In genomic region chr2:69624611-69625010, GRCh38 we compare ENCODE assay signal across 22 cellular contexts. TPM values are rescaled to one million over a fixed set of nuclear protein-coding genes. Genes with fewer than 3 reads are reported as not detected.
DNase-seq lines count a peak whose midpoint lies in the region; ATAC-seq and TF ChIP-seq lines count a peak whose summit lies in the region.
"Had no signal": no experiment of that assay in that cellular context is flagged by ENCODE, and none has a peak within 500 bp of the region (broad histone marks: within the 10 kb centered on the region; RNA-seq: fewer than 3 reads in every experiment).

No MANE protein-coding gene starts in this region.

- peaks cover 24% of the 10 kb centered on the region for H3K4me1 ChIP-seq in PC-9 (replicated peaks; ENCODE audit: insufficient read depth)
- peaks cover 4 to 65% of the 10 kb centered on the region in 2 donors for H3K4me1 ChIP-seq in left lung
- peaks cover 1% of the 10 kb centered on the region for H3K4me1 ChIP-seq in ovary (ENCODE audit: insufficient read depth)
- H3K4me1 ChIP-seq: neural progenitor cell had no signal

- H3K79me2 ChIP-seq in PC-9 (ENCODE audit: low read depth), result peaks cover 94% of the 10 kb centered on the region

- H3K27ac ChIP-seq in 22Rv1 (peak overlapping the region; percentile 57), PC-9 (0 out of 2 replicates have a peak overlapping the region, but pooled peaks have one; percentile 5), dorsolateral prefrontal cortex (peak overlapping the region in 43 of 59 donors; percentile 3 to 78 (median 51)), left lung (no peak overlapping the region), ovary (no peak overlapping the region)
- H3K27ac ChIP-seq: brain microvascular endothelial cell, upper lobe of left lung had no signal

- BruUV-seq in PC-9 (replicated peaks; lab: Mats Ljungman, UMichigan), result no TSS peak

- H3K9me3 ChIP-seq in PC-9 (ENCODE audit: insufficient read depth, low read depth), result no peaks in the 10 kb centered on the region
- no peaks in the 10 kb centered on the region for H3K9me3 ChIP-seq in left lung
- no peaks in the 10 kb centered on the region for H3K9me3 ChIP-seq in ovary
- H3K9me3 ChIP-seq: adrenal gland, upper lobe of left lung had no signal

- CTCF ChIA-PET in PC-9 (lab: Charles Lee), result no interaction called here
- CTCF ChIA-PET in GM10248 (lab: Yijun Ruan, JAX), result interaction anchor here (0.9 to 1.1 kb wide), 3 partner anchors 9 to 15 kb away, joined by 3 read pairs; no protein-coding TSS in a partner anchor

- H3F3A ChIP-seq in PC-9 (ENCODE audit: insufficient read depth, low read depth), result 0 out of 2 replicates have a peak, but pooled peaks cover 5% of the 10 kb centered on the region

- TF ChIP-seq EP300 in ovary (IDR thresholded peaks at IDR 0.05), result no peak

- H3K4me3 ChIP-seq in PC-9, result no peak overlapping the region
- H3K4me3 ChIP-seq in dorsolateral prefrontal cortex, result peak overlapping the region in 22 of 59 donors; percentile 2 to 38 (median 15)
- no peak overlapping the region for H3K4me3 ChIP-seq in left lung
- H3K4me3 ChIP-seq in ovary, result no peak overlapping the region
- H3K4me3 ChIP-seq: adrenal gland, neural progenitor cell, upper lobe of left lung had no signal

- no peak for ATAC-seq in left lung
- ATAC-seq in left lobe of liver, result no peak
- ATAC-seq: CD8-positive, alpha-beta T cell; Right ventricle myocardium inferior had no signal

- 94 to 95% (median 94%) methylated on average over 1 of the region's 1 CpG for WGBS in ovary, 3 donors

- H3K9me2 ChIP-seq in PC-9 (ENCODE audit: insufficient read depth), result no peaks in the 10 kb centered on the region

- no peaks in the 10 kb centered on the region; the same call in 1 of the 2 replicates for H4K20me1 ChIP-seq in PC-9 (ENCODE audit: insufficient read depth)

- H3K27me3 ChIP-seq in PC-9 (ENCODE audit: insufficient read depth, low read depth), result no peaks in the 10 kb centered on the region
- no peaks in the 10 kb centered on the region for H3K27me3 ChIP-seq in dorsolateral prefrontal cortex
- H3K27me3 ChIP-seq in left lung, result no peaks in the 10 kb centered on the region
- no peaks in the 10 kb centered on the region for H3K27me3 ChIP-seq in ovary
- H3K27me3 ChIP-seq: adrenal gland, brain microvascular endothelial cell, neural progenitor cell, upper lobe of left lung had no signal

- intact Hi-C loops in PC-9 (cut with micrococcal nuclease; ENCODE audit: unreplicated experiment), result no loop called here
- intact Hi-C loops in dorsolateral prefrontal cortex (cut with DNase I), result no loop called here
- intact Hi-C loops in left lung (cut with DNase I), result no loop called here
- intact Hi-C loops in ovary (cut with DNase I), result no loop called here

- H3K4me2 ChIP-seq in PC-9, result peak overlapping the region; percentile 14; the same call in 1 of the 2 replicates
- H3K4me2 ChIP-seq: neural progenitor cell had no signal

- no peak overlapping the region for H2AFZ ChIP-seq in PC-9
- H2AFZ ChIP-seq: neural progenitor cell had no signal

- DNase-seq in PC-9, result no peak
- no peak for DNase-seq in dorsolateral prefrontal cortex
- DNase-seq in pons (ENCODE audit: low spot score), result peak; percentile 49
- no peak for DNase-seq in left lung
- DNase-seq in left lobe of liver (ENCODE audit: low spot score), result no peak
- no peak for DNase-seq in ovary
- DNase-seq in GM10248 (ENCODE audit: extremely low spot score), result no peak
- DNase-seq: activated CD8-positive, alpha-beta memory T cell treated with anti-CD3 and anti-CD28 coated beads, Interleukin-2, amount 50 U/mL, for 48 hours; activated CD8-positive, alpha-beta T cell treated with anti-CD3 and anti-CD28 coated beads for 36 hours; activated naive CD4-positive, alpha-beta T cell treated with anti-CD3 and anti-CD28 coated beads for 36 hours; adrenal gland; brain microvascular endothelial cell; CD8-positive, alpha-beta T cell; NCI-H1417 treated with DMSO at 0.1 percent for 48 hours; NCI-H2029 treated with DMSO at 0.1 percent for 48 hours; NCI-H2227 treated with DMSO at 0.1 percent for 48 hours; NCI-H526; stimulated activated CD4-positive, alpha-beta T cell treated with anti-CD3 and anti-CD28 coated beads, Interleukin-4, amount 100 ng/mL, for 24 hours; upper lobe of left lung had no signal

- TF ChIP-seq POLR2A in ovary (IDR thresholded peaks at IDR 0.05), result no peak

- POLR2A ChIA-PET in PC-9 (lab: Charles Lee; ENCODE audit: unreplicated experiment) (no interaction called here), GM10248 (lab: Yijun Ruan, JAX) (no interaction called here)

- H3K36me3 ChIP-seq in PC-9 (ENCODE audit: low read depth), result 0 out of 2 replicates have a peak, but pooled peaks cover 11% of the 10 kb centered on the region
- H3K36me3 ChIP-seq in left lung, result no peaks in the 10 kb centered on the region
- H3K36me3 ChIP-seq in ovary, result no peaks in the 10 kb centered on the region
- H3K36me3 ChIP-seq: adrenal gland, brain microvascular endothelial cell, neural progenitor cell, upper lobe of left lung had no signal

- TF ChIP-seq CTCF in 22Rv1 (IDR thresholded peaks at IDR 0.05) (no peak), PC-9 (conservative IDR thresholded peaks at IDR 0.05) (no peak), dorsolateral prefrontal cortex (IDR thresholded peaks at IDR 0.05 in 54 of 56, conservative IDR thresholded peaks at IDR 0.05 in 2 of 56; ENCODE audit: low read depth in 1 of 56, partially characterized antibody in 56 of 56) (no peak), left lung (IDR thresholded peaks at IDR 0.05) (no peak), ovary (IDR thresholded peaks at IDR 0.05) (no peak), GM10248 (IDR thresholded peaks at IDR 0.05; ENCODE audit: control extremely low read depth, extremely low read depth, low read depth, missing control alignments) (no peak)

RNA-seq across cellular contexts. Expression of gene AAK1, which starts 18.9 kb away (rescaled TPM):
- total RNA-seq in PC-9 (2021) (50.3 and 66.6 TPM in 2 replicates), dorsolateral prefrontal cortex (100 to 1,000 TPM in 119 of 120 experiments, 10 to 100 TPM in 1; 97.4 to 260 (median 192) TPM), left lung (10 to 100 TPM; 56.5 to 70.7 TPM), left lobe of liver (16.2 TPM), ovary (10 to 100 TPM; 13.2 to 53.6 (median 38.0) TPM)
- polyA plus RNA-seq in ovary, result 10 to 100 TPM in 1 of 2 donors, 1 to 10 TPM in 1; 7.4 to 27.1 TPM

Comparison
In these comparisons a context has a peak if more than half of its experiments do, and no peak if none do; other contexts are left out.
1. H3K27ac ChIP-seq: peak in 22Rv1 (single experiment), PC-9 (single experiment) and dorsolateral prefrontal cortex (43 of 59); none in left lung (0 of 2) and ovary (0 of 2).